Comparison of ENCODE assay signal across 14 cellular contexts in the genomic region with DNA sequence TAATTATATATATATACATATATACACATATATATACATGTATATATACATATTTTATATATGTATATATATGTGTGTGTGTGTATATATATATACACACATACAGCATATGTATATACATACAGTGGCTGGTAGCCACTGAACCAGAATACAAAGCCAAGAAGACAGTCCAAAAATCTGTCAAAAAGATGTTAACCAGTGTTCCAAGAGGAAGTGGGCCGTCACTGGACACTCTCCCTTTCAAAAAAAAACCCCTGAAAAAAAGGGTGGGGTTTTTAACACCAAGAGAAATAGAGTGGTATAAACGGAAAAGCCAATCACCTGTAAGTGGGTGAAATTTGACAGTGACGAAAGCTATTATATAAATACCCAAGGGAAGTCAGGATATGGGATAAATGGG. TPM values are rescaled to one million over a fixed set of nuclear protein-coding genes. Genes with fewer than 3 reads are reported as not detected.
DNase-seq lines count a peak whose midpoint lies in the region; ATAC-seq and TF ChIP-seq lines count a peak whose summit lies in the region.
"Had no signal": no experiment of that assay in that cellular context is flagged by ENCODE, and none has a peak within 500 bp of the region (broad histone marks: within the 10 kb centered on the region; RNA-seq: fewer than 3 reads in every experiment).

No MANE protein-coding gene starts in this region.

- H3K4me1 Mint-ChIP-seq in natural killer cell: peaks cover 18 to 25% of the 10 kb centered on the region in 2 donors
- H3K4me1 Mint-ChIP-seq in natural killer cell treated with Interleukin-12 subunit alpha and Interleukin-12 subunit beta and Interleukin-15 and Interleukin-18, amount 100 ng/mL, for 72 hours (ENCODE audit: low read depth in 2 of 2): peaks cover 12 to 14% of the 10 kb centered on the region in 2 donors
- H3K4me1 Mint-ChIP-seq: H9 had no signal

- no peaks in the 10 kb centered on the region for H3F3A ChIP-seq in SK-N-SH (replicated peaks; ENCODE audit: insufficient read depth)

- no peaks in the 10 kb centered on the region for H3K9me3 ChIP-seq in SK-N-SH

- H2AFZ ChIP-seq in SK-N-SH (ENCODE audit: low read depth): no peak overlapping the region

- in situ Hi-C loops in G401 (cut with HindIII; ENCODE audit: low sequenced_read_pairs): no loop called here

- CTCF ChIA-PET in SK-N-SH (lab: Yijun Ruan, JAX): no interaction called here

- peaks cover 0 to 2% of the 10 kb centered on the region in 2 donors for H3K9me3 Mint-ChIP-seq in natural killer cell
- H3K9me3 Mint-ChIP-seq in natural killer cell treated with Interleukin-12 subunit alpha and Interleukin-12 subunit beta and Interleukin-15 and Interleukin-18, amount 100 ng/mL, for 72 hours: peaks cover 4% of the 10 kb centered on the region

- H3K4me1 ChIP-seq in SK-N-SH (ENCODE audit: control insufficient read depth in 1 of 2, insufficient read depth in 2 of 2, low read depth in 1 of 2, low read length in 1 of 2): no peaks in the 10 kb centered on the region; a peak in 1 of 4 replicates

- no peaks in the 10 kb centered on the region for H3K27me3 Mint-ChIP-seq in natural killer cell (ENCODE audit: low read depth in 2 of 2)
- no peaks in the 10 kb centered on the region for H3K27me3 Mint-ChIP-seq in natural killer cell treated with Interleukin-12 subunit alpha and Interleukin-12 subunit beta and Interleukin-15 and Interleukin-18, amount 100 ng/mL, for 72 hours
- H3K27me3 Mint-ChIP-seq: CD4-positive, alpha-beta memory T cell had no signal

- TF ChIP-seq CTCF in natural killer cell (IDR thresholded peaks at IDR 0.05): no peak
- TF ChIP-seq CTCF in SK-N-SH (IDR thresholded peaks at IDR 0.05): no peak
- no peak for TF ChIP-seq CTCF in fibroblast of pulmonary artery (IDR thresholded peaks at IDR 0.05; ENCODE audit: low read length, missing control alignments)

- no peaks in the 10 kb centered on the region for H3K9me2 ChIP-seq in SK-N-SH

- no peaks in the 10 kb centered on the region for H3K36me3 Mint-ChIP-seq in natural killer cell
- H3K36me3 Mint-ChIP-seq in natural killer cell treated with Interleukin-12 subunit alpha and Interleukin-12 subunit beta and Interleukin-15 and Interleukin-18, amount 100 ng/mL, for 72 hours: peaks cover under 1% of the 10 kb centered on the region

- peak overlapping the region in 1 of 2 experiments; percentile 44; a peak in 2 of 4 replicates for H3K27ac ChIP-seq in SK-N-SH (ENCODE audit: low read depth in 2 of 2, low read length in 1 of 2)
- H3K27ac ChIP-seq: C4-2B, HL-60 had no signal

- no peak overlapping the region for H3K4me3 ChIP-seq in SK-N-SH (ENCODE audit: low read depth in 2 of 2, low read length in 1 of 2)
- no peak overlapping the region for H3K4me3 ChIP-seq in fibroblast of pulmonary artery (replicated peaks; ENCODE audit: low read depth, low read length)

- H3K27ac Mint-ChIP-seq in natural killer cell: peak overlapping the region; percentile 64 to 78
- peak overlapping the region in 1 of 2 donors; percentile 15 for H3K27ac Mint-ChIP-seq in natural killer cell treated with Interleukin-12 subunit alpha and Interleukin-12 subunit beta and Interleukin-15 and Interleukin-18, amount 100 ng/mL, for 72 hours
- H3K27ac Mint-ChIP-seq: CD4-positive, alpha-beta memory T cell; H9 had no signal

- POLR2A ChIA-PET in SK-N-SH (lab: Yijun Ruan, JAX): no interaction called here

- H3K36me3 ChIP-seq in SK-N-SH (replicated peaks in 1 of 2; ENCODE audit: control insufficient read depth in 1 of 2, insufficient read depth in 2 of 2, low read length in 1 of 2): no peaks in the 10 kb centered on the region

- no peak overlapping the region for H3K9ac ChIP-seq in SK-N-SH

- TF ChIP-seq EP300 in SK-N-SH (IDR thresholded peaks at IDR 0.05; ENCODE audit: borderline replicate concordance in 1 of 2, low read depth in 1 of 2, low read length in 1 of 2): peak in 1 of 2 experiments; percentile 19; a peak in 1 of 4 replicates

- no peak for TF ChIP-seq RAD21 in SK-N-SH (IDR thresholded peaks at IDR 0.05; ENCODE audit: low read length)

- no peaks in the 10 kb centered on the region for H3K79me2 ChIP-seq in SK-N-SH (ENCODE audit: insufficient read depth)

- WGBS in SK-N-SH (ENCODE audit: low lambda C conversion rate): 24% methylated on average over 3 of the region's 3 CpGs

- no peak for DNase-seq in natural killer cell
- no peak for DNase-seq in natural killer cell treated with Interleukin-12 subunit alpha and Interleukin-12 subunit beta and Interleukin-15 and Interleukin-18, amount 100 ng/mL, for 72 hours (ENCODE audit: low spot score)
- peak; percentile 27 for DNase-seq in SK-N-SH
- DNase-seq in fibroblast of pulmonary artery (ENCODE audit: low read depth): peak; percentile 72
- no peak for DNase-seq in NCI-H128 (lab: John Stamatoyannopoulos, UW; ENCODE audit: unreplicated experiment)
- DNase-seq in G401 (ENCODE audit: low spot score): no peak
- DNase-seq in putamen (ENCODE audit: low spot score): no peak
- DNase-seq: ACHN; CD4-positive, alpha-beta memory T cell; DMS79; GOT3; H9 had no signal

- ATAC-seq in natural killer cell: no peak
- no peak for ATAC-seq in natural killer cell treated with Interleukin-12 subunit alpha and Interleukin-12 subunit beta and Interleukin-15 and Interleukin-18, amount 100 ng/mL, for 72 hours

- H4K20me1 ChIP-seq in SK-N-SH (ENCODE audit: insufficient read depth): no peaks in the 10 kb centered on the region

- intact Hi-C loops in natural killer cell (cut with micrococcal nuclease): no loop called here

- no peaks in the 10 kb centered on the region for H3K27me3 ChIP-seq in SK-N-SH (ENCODE audit: insufficient read depth)

- H3K4me2 ChIP-seq in SK-N-SH: no peak overlapping the region

- H3K4me3 Mint-ChIP-seq in natural killer cell: peak overlapping the region; percentile 19
- H3K4me3 Mint-ChIP-seq in natural killer cell treated with Interleukin-12 subunit alpha and Interleukin-12 subunit beta and Interleukin-15 and Interleukin-18, amount 100 ng/mL, for 72 hours: no peak overlapping the region
- H3K4me3 Mint-ChIP-seq: H9 had no signal

TF ChIP-seq in SK-N-SH, 30 proteins besides CTCF, POLR2A, EP300 and RAD21:
- TF ChIP-seq TCF12 (IDR thresholded peaks at IDR 0.05): peak; percentile 59
- TF ChIP-seq GATA2 (CRISPR knock-in tag; IDR thresholded peaks at IDR 0.05): no peak

RNA-seq across cellular contexts. Expression of a gene that starts 31.1 kb away (rescaled TPM):
- 10 to 100 TPM; 54.5 to 64.5 (median 63.7) TPM for total RNA-seq in natural killer cell
- 10 to 100 TPM; 30.7 to 49.3 TPM for total RNA-seq in natural killer cell treated with Interleukin-12 subunit alpha and Interleukin-12 subunit beta and Interleukin-15 and Interleukin-18, amount 100 ng/mL, for 72 hours
- 15.2 and 16.4 TPM in 2 replicates for polyA plus RNA-seq in SK-N-SH (2012; rRNA removed)
- 21.5 and 25.5 TPM in 2 replicates for polyA plus RNA-seq in SK-N-SH (2012; cell fraction: cytosol; rRNA removed)
- polyA plus RNA-seq in SK-N-SH (2012; cell fraction: nucleus; rRNA removed): 10.5 and 18.6 TPM in 2 replicates
- total RNA-seq in G401 (2014; rRNA removed; shearing (Covaris generic)): 37.5 and 53.7 TPM in 2 replicates

Comparison
In these comparisons a context has a peak if more than half of its experiments do, and no peak if none do; other contexts are left out.
1. DNase-seq: peak in SK-N-SH (single experiment) and fibroblast of pulmonary artery (single experiment); none in natural killer cell (single experiment), natural killer cell treated with Interleukin-12 subunit alpha and Interleukin-12 subunit beta and Interleukin-15 and Interleukin-18, amount 100 ng/mL, for 72 hours (single experiment), NCI-H128 (single experiment), G401 (single experiment) and putamen (single experiment).